18 cellular contexts compared by ENCODE assay signal in the genomic region with DNA sequence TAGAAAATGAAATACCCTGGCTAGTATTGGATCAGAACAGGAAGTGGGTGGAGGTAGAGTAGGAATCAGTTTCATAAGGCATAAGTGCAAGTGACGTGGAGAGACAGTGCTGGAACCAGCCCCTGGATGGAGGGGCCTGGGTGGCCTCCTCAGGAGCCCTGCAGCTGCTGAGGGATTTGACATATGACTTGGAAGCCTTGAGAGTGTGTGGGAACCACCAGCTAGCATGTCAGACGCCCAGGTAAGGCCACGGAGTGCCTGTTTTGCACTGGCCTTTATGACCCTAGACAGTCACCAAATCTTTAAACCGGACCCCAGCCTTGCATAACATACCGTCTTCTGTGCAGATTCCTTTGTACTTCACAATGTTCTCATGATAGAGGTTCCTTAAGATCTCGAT.
DNase-seq lines count a peak whose midpoint lies in the region; ATAC-seq and TF ChIP-seq lines count a peak whose summit lies in the region.
"Had no signal": no experiment of that assay in that cellular context is flagged by ENCODE, and none has a peak within 500 bp of the region (broad histone marks: within the 10 kb centered on the region; RNA-seq: fewer than 3 reads in every experiment).

No MANE protein-coding gene starts in this region.

- peak in 1 of 3 donors; percentile 12 for ATAC-seq in natural killer cell
- ATAC-seq in natural killer cell treated with Interleukin-12 subunit alpha and Interleukin-12 subunit beta and Interleukin-15 and Interleukin-18, amount 100 ng/mL, for 72 hours = no peak
- ATAC-seq in activated naive CD8-positive, alpha-beta T cell treated with anti-CD3 and anti-CD28 coated beads, Interleukin-2, amount 10 ng/mL, durations not matched to agents 7 days and 5 days (ENCODE audit: low read depth) = no peak

- H3K9ac ChIP-seq in neural progenitor cell = no peak overlapping the region

- H3K36me3 Mint-ChIP-seq in natural killer cell (peaks cover 41% of the 10 kb centered on the region), neural progenitor cell (peaks cover 32% of the 10 kb centered on the region), MCF 10A (ENCODE audit: insufficient read depth, unreplicated experiment) (peaks cover 74% of the 10 kb centered on the region)
- H3K36me3 Mint-ChIP-seq in natural killer cell treated with Interleukin-12 subunit alpha and Interleukin-12 subunit beta and Interleukin-15 and Interleukin-18, amount 100 ng/mL, for 72 hours = peaks cover 21% of the 10 kb centered on the region
- peaks cover 23% of the 10 kb centered on the region for H3K36me3 Mint-ChIP-seq in activated naive CD8-positive, alpha-beta T cell treated with anti-CD3 and anti-CD28 coated beads, Interleukin-2, amount 10 ng/mL, durations not matched to agents 7 days and 5 days

- H3K27ac Mint-ChIP-seq in natural killer cell (peak overlapping the region; percentile 31 to 64), neural progenitor cell (peak overlapping the region; percentile 8), MCF 10A (ENCODE audit: low read depth, unreplicated experiment) (no peak overlapping the region)
- H3K27ac Mint-ChIP-seq in natural killer cell treated with Interleukin-12 subunit alpha and Interleukin-12 subunit beta and Interleukin-15 and Interleukin-18, amount 100 ng/mL, for 72 hours = peak overlapping the region in 1 of 2 donors; percentile 70
- peak overlapping the region; percentile 40 for H3K27ac Mint-ChIP-seq in activated naive CD8-positive, alpha-beta T cell treated with anti-CD3 and anti-CD28 coated beads, Interleukin-2, amount 10 ng/mL, durations not matched to agents 7 days and 5 days

- no peak overlapping the region for H3K4me2 ChIP-seq in neural progenitor cell

- no peak overlapping the region for H2AFZ ChIP-seq in neural progenitor cell (replicated peaks)

- H3K4me3 Mint-ChIP-seq in natural killer cell = no peak overlapping the region
- H3K4me3 Mint-ChIP-seq in natural killer cell treated with Interleukin-12 subunit alpha and Interleukin-12 subunit beta and Interleukin-15 and Interleukin-18, amount 100 ng/mL, for 72 hours = no peak overlapping the region
- no peak overlapping the region for H3K4me3 Mint-ChIP-seq in activated naive CD8-positive, alpha-beta T cell treated with anti-CD3 and anti-CD28 coated beads, Interleukin-2, amount 10 ng/mL, durations not matched to agents 7 days and 5 days
- no peak overlapping the region for H3K4me3 Mint-ChIP-seq in neural progenitor cell
- H3K4me3 Mint-ChIP-seq in MCF 10A (ENCODE audit: unreplicated experiment) = no peak overlapping the region
- H3K4me3 Mint-ChIP-seq: H9, IgD-negative memory B cell had no signal

- H3K27ac ChIP-seq in neural progenitor cell (no peak overlapping the region), esophagus muscularis mucosa (replicated peaks in 1 of 4) (no peak overlapping the region)
- H3K27ac ChIP-seq: SJSA1 had no signal

- no peak for TF ChIP-seq CTCF in natural killer cell (IDR thresholded peaks at IDR 0.05)
- TF ChIP-seq CTCF in neural progenitor cell (IDR thresholded peaks at IDR 0.05) = no peak
- TF ChIP-seq CTCF in esophagus muscularis mucosa (IDR thresholded peaks at IDR 0.05) = no peak
- TF ChIP-seq CTCF in MCF 10A (IDR thresholded peaks at IDR 0.05; ENCODE audit: unreplicated experiment) = no peak

- H3F3A ChIP-seq in neural progenitor cell (ENCODE audit: low read depth) = no peaks in the 10 kb centered on the region

- H4K20me1 ChIP-seq in neural progenitor cell (ENCODE audit: low read depth) = no peaks in the 10 kb centered on the region

- DNase-seq in natural killer cell (no peak), neural progenitor cell (ENCODE audit: low spot score) (no peak), A172 (ENCODE audit: low spot score) (no peak), esophagus muscularis mucosa (ENCODE audit: extremely low spot score) (no peak), MCF 10A (ENCODE audit: unreplicated experiment) (no peak)
- DNase-seq in natural killer cell treated with Interleukin-12 subunit alpha and Interleukin-12 subunit beta and Interleukin-15 and Interleukin-18, amount 100 ng/mL, for 72 hours (ENCODE audit: low spot score) = no peak
- DNase-seq in activated naive CD8-positive, alpha-beta T cell treated with anti-CD3 and anti-CD28 coated beads, Interleukin-2, amount 10 ng/mL, durations not matched to agents 7 days and 5 days = no peak
- DNase-seq: Caco-2, H9, Karpas-422, MG63, NCI-H1048, NCI-H1436, NCI-H1930, NCI-H226, NCI-H524 treated with DMSO at 0.1 percent for 48 hours had no signal

- H3K4me3 ChIP-seq in neural progenitor cell (no peak overlapping the region), esophagus muscularis mucosa (no peak overlapping the region)
- H3K4me3 ChIP-seq: MG63, SJSA1 had no signal

- CTCF ChIA-PET in MCF 10A (lab: Yijun Ruan, JAX) = interaction anchor here (0.5 to 1.7 kb wide), 3 partner anchors 16 to 849 kb away, joined by 3 read pairs; no protein-coding TSS in a partner anchor

- H3K4me1 ChIP-seq in neural progenitor cell (peaks cover 7% of the 10 kb centered on the region), esophagus muscularis mucosa (peaks cover 0 to 10% (median 6%) of the 10 kb centered on the region in 4 donors)
- H3K4me1 ChIP-seq: Caco-2 had no signal

- peaks cover 0 to 7% of the 10 kb centered on the region in 2 donors for H3K4me1 Mint-ChIP-seq in natural killer cell
- H3K4me1 Mint-ChIP-seq in natural killer cell treated with Interleukin-12 subunit alpha and Interleukin-12 subunit beta and Interleukin-15 and Interleukin-18, amount 100 ng/mL, for 72 hours (ENCODE audit: low read depth in 2 of 2) = peaks cover 0 to 4% of the 10 kb centered on the region in 2 donors
- no peaks in the 10 kb centered on the region for H3K4me1 Mint-ChIP-seq in activated naive CD8-positive, alpha-beta T cell treated with anti-CD3 and anti-CD28 coated beads, Interleukin-2, amount 10 ng/mL, durations not matched to agents 7 days and 5 days
- H3K4me1 Mint-ChIP-seq in neural progenitor cell = peaks cover 4% of the 10 kb centered on the region
- no peaks in the 10 kb centered on the region for H3K4me1 Mint-ChIP-seq in MCF 10A (ENCODE audit: insufficient read depth, unreplicated experiment)

- intact Hi-C loops in natural killer cell (cut with micrococcal nuclease) = no loop called here
- intact Hi-C loops in esophagus muscularis mucosa (cut with DNase I) = no loop called here
- intact Hi-C loops in MCF 10A (cut with micrococcal nuclease) = no loop called here

- no peaks in the 10 kb centered on the region for H3K9me3 Mint-ChIP-seq in natural killer cell
- no peaks in the 10 kb centered on the region for H3K9me3 Mint-ChIP-seq in natural killer cell treated with Interleukin-12 subunit alpha and Interleukin-12 subunit beta and Interleukin-15 and Interleukin-18, amount 100 ng/mL, for 72 hours
- H3K9me3 Mint-ChIP-seq in activated naive CD8-positive, alpha-beta T cell treated with anti-CD3 and anti-CD28 coated beads, Interleukin-2, amount 10 ng/mL, durations not matched to agents 7 days and 5 days = no peaks in the 10 kb centered on the region
- H3K9me3 Mint-ChIP-seq in neural progenitor cell = no peaks in the 10 kb centered on the region
- no peaks in the 10 kb centered on the region for H3K9me3 Mint-ChIP-seq in MCF 10A (ENCODE audit: unreplicated experiment)
- H3K9me3 Mint-ChIP-seq: H9, IgD-negative memory B cell had no signal

- POLR2A ChIA-PET in activated naive CD8-positive, alpha-beta T cell treated with anti-CD3 and anti-CD28 coated beads, Interleukin-2, amount 10 ng/mL, durations not matched to agents 7 days and 5 days (lab: Charles Lee) = no interaction called here
- POLR2A ChIA-PET in MCF 10A (lab: Yijun Ruan, JAX) = interaction anchor here (2.1 kb wide), 1 partner anchor 11 kb away, joined by 4 read pairs; no protein-coding TSS in a partner anchor

- TF ChIP-seq POLR2A in esophagus muscularis mucosa (IDR thresholded peaks at IDR 0.05; ENCODE audit: low read depth) = no peak

- H3K27me3 ChIP-seq in neural progenitor cell (no peaks in the 10 kb centered on the region), esophagus muscularis mucosa (no peaks in the 10 kb centered on the region)
- H3K27me3 ChIP-seq: MG63, SJSA1 had no signal

- no peaks in the 10 kb centered on the region for H3K27me3 Mint-ChIP-seq in natural killer cell (ENCODE audit: low read depth in 2 of 2)
- H3K27me3 Mint-ChIP-seq in natural killer cell treated with Interleukin-12 subunit alpha and Interleukin-12 subunit beta and Interleukin-15 and Interleukin-18, amount 100 ng/mL, for 72 hours = no peaks in the 10 kb centered on the region
- no peaks in the 10 kb centered on the region for H3K27me3 Mint-ChIP-seq in activated naive CD8-positive, alpha-beta T cell treated with anti-CD3 and anti-CD28 coated beads, Interleukin-2, amount 10 ng/mL, durations not matched to agents 7 days and 5 days
- peaks cover 3% of the 10 kb centered on the region for H3K27me3 Mint-ChIP-seq in neural progenitor cell (ENCODE audit: insufficient read depth, low read depth)
- no peaks in the 10 kb centered on the region for H3K27me3 Mint-ChIP-seq in MCF 10A (ENCODE audit: insufficient read depth, unreplicated experiment)

- BruUV-seq in MCF 10A (replicated peaks; lab: Mats Ljungman, UMichigan) = no TSS peak

- H3K36me3 ChIP-seq in neural progenitor cell = no peaks in the 10 kb centered on the region
- H3K36me3 ChIP-seq in esophagus muscularis mucosa = peaks cover 66 to 92% (median 88%) of the 10 kb centered on the region in 4 donors

- no peak for TF ChIP-seq EP300 in esophagus muscularis mucosa (IDR thresholded peaks at IDR 0.05)

- WGBS in esophagus muscularis mucosa = 83% methylated on average over 6 of the region's 6 CpGs

- no peaks in the 10 kb centered on the region for H3K9me3 ChIP-seq in neural progenitor cell (ENCODE audit: low read depth)
- no peaks in the 10 kb centered on the region for H3K9me3 ChIP-seq in esophagus muscularis mucosa
- H3K9me3 ChIP-seq: Caco-2, MG63, SJSA1 had no signal

- no peaks in the 10 kb centered on the region for H3K79me2 ChIP-seq in neural progenitor cell (ENCODE audit: low read depth)
